8 cellular contexts compared by ENCODE assay signal in genomic region chr13:24270639-24271131, GRCh38. TPM values are rescaled to one million over a fixed set of nuclear protein-coding genes. Genes with fewer than 3 reads are reported as not detected.
DNase-seq lines count a peak whose midpoint lies in the region; ATAC-seq and TF ChIP-seq lines count a peak whose summit lies in the region.

No MANE protein-coding gene starts in this region.

- peak overlapping the region; percentile 96 for H3K27ac ChIP-seq in CD4-positive, CD25-positive, alpha-beta regulatory T cell (ENCODE audit: insufficient read depth, low read length, poor library complexity, severe bottlenecking)
- H3K27ac ChIP-seq in colonic mucosa = peak overlapping the region; percentile 95

- ATAC-seq in CD4-positive, CD25-positive, alpha-beta regulatory T cell (ENCODE audit: low read depth in 2 of 2) = peak; percentile 47 to 51
- peak; percentile 47 for ATAC-seq in GM19452 (IDR thresholded peaks at IDR 0.05; ENCODE audit: unreplicated experiment)
- peak; percentile 49 for ATAC-seq in HG03520 (IDR thresholded peaks at IDR 0.05; ENCODE audit: unreplicated experiment)
- no peak for ATAC-seq in WTC11
- peak; percentile 42 for ATAC-seq in memory B cell (ENCODE audit: low read depth)
- peak; percentile 50 for ATAC-seq in stimulated activated naive CD8-positive, alpha-beta T cell treated with anti-CD3 and anti-CD28 coated beads, Interleukin-15, amount 100 ng/mL, for 72 hours

- H3K4me1 Mint-ChIP-seq in CD4-positive, CD25-positive, alpha-beta regulatory T cell = peaks cover 39 to 93% (median 79%) of the 10 kb centered on the region in 4 donors
- H3K4me1 Mint-ChIP-seq in WTC11 = peaks cover 18% of the 10 kb centered on the region
- peaks cover 40% of the 10 kb centered on the region for H3K4me1 Mint-ChIP-seq in memory B cell
- peaks cover 97% of the 10 kb centered on the region for H3K4me1 Mint-ChIP-seq in stimulated activated naive CD8-positive, alpha-beta T cell treated with anti-CD3 and anti-CD28 coated beads, Interleukin-15, amount 100 ng/mL, for 72 hours
- peaks cover 14% of the 10 kb centered on the region for H3K4me1 Mint-ChIP-seq in endothelial cell (ENCODE audit: unreplicated experiment)

- peak overlapping the region; percentile 91 to 97 (median 93) for H3K4me3 Mint-ChIP-seq in CD4-positive, CD25-positive, alpha-beta regulatory T cell
- H3K4me3 Mint-ChIP-seq in WTC11 (no peak overlapping the region), memory B cell (peak overlapping the region; percentile 95), endothelial cell (ENCODE audit: unreplicated experiment) (no peak overlapping the region)
- H3K4me3 Mint-ChIP-seq in stimulated activated naive CD8-positive, alpha-beta T cell treated with anti-CD3 and anti-CD28 coated beads, Interleukin-15, amount 100 ng/mL, for 72 hours = peak overlapping the region; percentile 89 to 95

- peak overlapping the region; percentile 93 to 100 (median 98) for H3K27ac Mint-ChIP-seq in CD4-positive, CD25-positive, alpha-beta regulatory T cell
- peak overlapping the region; percentile 67; the same call in 1 of the 2 replicates for H3K27ac Mint-ChIP-seq in WTC11
- H3K27ac Mint-ChIP-seq in memory B cell = peak overlapping the region; percentile 99
- H3K27ac Mint-ChIP-seq in stimulated activated naive CD8-positive, alpha-beta T cell treated with anti-CD3 and anti-CD28 coated beads, Interleukin-15, amount 100 ng/mL, for 72 hours = peak overlapping the region; percentile 92 to 95
- H3K27ac Mint-ChIP-seq in endothelial cell (ENCODE audit: unreplicated experiment) = no peak overlapping the region

- POLR2A ChIA-PET in WTC11 (lab: Charles Lee) = no interaction called here

- peak overlapping the region; percentile 47 to 70 for H3K9ac ChIP-seq in colonic mucosa (ENCODE audit: low read depth in 2 of 2, low read length in 2 of 2)

- peaks cover 23% of the 10 kb centered on the region for H3K36me3 Mint-ChIP-seq in CD4-positive, CD25-positive, alpha-beta regulatory T cell
- H3K36me3 Mint-ChIP-seq in WTC11 (0 out of 2 replicates have a peak, but pooled peaks cover 2% of the 10 kb centered on the region), memory B cell (peaks cover 1% of the 10 kb centered on the region), endothelial cell (ENCODE audit: low read depth, unreplicated experiment) (no peaks in the 10 kb centered on the region)

- intact Hi-C loops in colonic mucosa (cut with DNase I) = no loop called here

- no peaks in the 10 kb centered on the region for H3K9me3 Mint-ChIP-seq in CD4-positive, CD25-positive, alpha-beta regulatory T cell
- H3K9me3 Mint-ChIP-seq in WTC11 (no peaks in the 10 kb centered on the region), memory B cell (no peaks in the 10 kb centered on the region), endothelial cell (ENCODE audit: unreplicated experiment) (no peaks in the 10 kb centered on the region)
- no peaks in the 10 kb centered on the region for H3K9me3 Mint-ChIP-seq in stimulated activated naive CD8-positive, alpha-beta T cell treated with anti-CD3 and anti-CD28 coated beads, Interleukin-15, amount 100 ng/mL, for 72 hours

- H3K4me3 ChIP-seq in CD4-positive, CD25-positive, alpha-beta regulatory T cell (ENCODE audit: low read depth, low read length) = peak overlapping the region; percentile 92
- H3K4me3 ChIP-seq in colonic mucosa = peak overlapping the region; percentile 20

- H3K4me1 ChIP-seq in CD4-positive, CD25-positive, alpha-beta regulatory T cell (ENCODE audit: control insufficient read depth, insufficient read depth, low read length, poor library complexity, severe bottlenecking) = peaks cover 99% of the 10 kb centered on the region
- H3K4me1 ChIP-seq in colonic mucosa = peaks cover 18% of the 10 kb centered on the region

- DNase-seq in CD4-positive, CD25-positive, alpha-beta regulatory T cell = peak; percentile 48 to 76 (median 62)
- no peak for DNase-seq in WTC11 (ENCODE audit: low spot score)
- DNase-seq in colonic mucosa = peak; percentile 75
- DNase-seq in memory B cell (ENCODE audit: low spot score in 2 of 2) = peak; percentile 41 to 42
- DNase-seq in stimulated activated naive CD8-positive, alpha-beta T cell treated with anti-CD3 and anti-CD28 coated beads, Interleukin-15, amount 100 ng/mL, for 72 hours = peak; percentile 51 to 60
- no peak for DNase-seq in endothelial cell (ENCODE audit: low spot score)

- TF ChIP-seq CTCF in WTC11 (IDR thresholded peaks at IDR 0.05) (no peak), colonic mucosa (IDR thresholded peaks at IDR 0.05) (no peak), endothelial cell (IDR thresholded peaks at IDR 0.05; ENCODE audit: unreplicated experiment) (no peak)

- H3K27me3 Mint-ChIP-seq in CD4-positive, CD25-positive, alpha-beta regulatory T cell = no peaks in the 10 kb centered on the region
- H3K27me3 Mint-ChIP-seq in WTC11 (ENCODE audit: low read depth) (no peaks in the 10 kb centered on the region), memory B cell (no peaks in the 10 kb centered on the region), endothelial cell (ENCODE audit: unreplicated experiment) (peaks cover 3% of the 10 kb centered on the region)
- no peaks in the 10 kb centered on the region for H3K27me3 Mint-ChIP-seq in stimulated activated naive CD8-positive, alpha-beta T cell treated with anti-CD3 and anti-CD28 coated beads, Interleukin-15, amount 100 ng/mL, for 72 hours

- CTCF ChIA-PET in WTC11 (lab: Charles Lee) = interaction anchor here (0.7 to 1.0 kb wide), 2 partner anchors 17 to 152 kb away, joined by 3 read pairs; no protein-coding TSS in a partner anchor

- H3K9me3 ChIP-seq in CD4-positive, CD25-positive, alpha-beta regulatory T cell (ENCODE audit: control insufficient read depth in 2 of 2, low read length in 2 of 2) = no peaks in the 10 kb centered on the region
- H3K9me3 ChIP-seq in colonic mucosa = no peaks in the 10 kb centered on the region

- H3K27me3 ChIP-seq in CD4-positive, CD25-positive, alpha-beta regulatory T cell (ENCODE audit: control insufficient read depth, insufficient read depth, low read length) = no peaks in the 10 kb centered on the region
- no peaks in the 10 kb centered on the region for H3K27me3 ChIP-seq in colonic mucosa

- peaks cover 2% of the 10 kb centered on the region for H3K36me3 ChIP-seq in CD4-positive, CD25-positive, alpha-beta regulatory T cell (ENCODE audit: control insufficient read depth, insufficient read depth, low read length)
- H3K36me3 ChIP-seq in colonic mucosa = no peaks in the 10 kb centered on the region

TF ChIP-seq in WTC11, 78 proteins besides CTCF, POLR2A, EP300 and RAD21:
- no peak for TF ChIP-seq SMAD4 (CRISPR knock-in tag; IDR thresholded peaks at IDR 0.05)

RNA-seq across cellular contexts. Expression of gene C1QTNF9, which starts 38.7 kb away (rescaled TPM):
- 0.20 TPM for total RNA-seq in CD4-positive, CD25-positive, alpha-beta regulatory T cell
- not detected for polyA plus RNA-seq in CD4-positive, CD25-positive, alpha-beta regulatory T cell
- total RNA-seq in WTC11 (2021) (not detected in 3 replicates), colonic mucosa (under 1 TPM in 1 of 2 donors, not detected in 1; 0.19 TPM), endothelial cell (ENCODE audit: unreplicated experiment) (not detected)

Comparison
In these comparisons a context has a peak if more than half of its experiments do, and no peak if none do; other contexts are left out.
1. DNase-seq: peak in CD4-positive, CD25-positive, alpha-beta regulatory T cell (3 of 3), colonic mucosa (single experiment), memory B cell (2 of 2) and stimulated activated naive CD8-positive, alpha-beta T cell treated with anti-CD3 and anti-CD28 coated beads, Interleukin-15, amount 100 ng/mL, for 72 hours (2 of 2); none in WTC11 (single experiment) and endothelial cell (single experiment).
2. H3K4me3 Mint-ChIP-seq: peak in CD4-positive, CD25-positive, alpha-beta regulatory T cell (4 of 4), memory B cell (single experiment) and stimulated activated naive CD8-positive, alpha-beta T cell treated with anti-CD3 and anti-CD28 coated beads, Interleukin-15, amount 100 ng/mL, for 72 hours (2 of 2); none in WTC11 (single experiment) and endothelial cell (single experiment).